16 cellular contexts compared by ENCODE assay signal in the genomic region with DNA sequence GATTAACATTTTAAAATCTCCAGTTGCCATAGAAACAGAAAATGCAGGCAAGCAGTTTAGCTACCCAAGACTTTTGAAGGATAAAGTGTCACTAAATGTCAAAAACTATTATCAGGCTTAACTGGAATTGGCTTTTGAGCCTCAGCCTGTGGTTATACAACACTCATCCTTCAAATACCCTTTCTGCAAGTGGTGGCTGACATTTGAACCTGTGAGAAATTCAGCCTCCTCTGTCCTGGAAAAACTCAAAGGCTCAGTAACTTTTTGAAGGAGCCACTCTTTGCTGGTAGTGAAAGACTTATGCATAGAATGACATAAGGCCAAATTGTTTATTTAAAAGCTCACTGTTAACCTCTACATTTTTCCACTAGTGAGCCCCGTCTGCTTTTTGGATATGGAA.
A peak's percentile ranks its signal among the peaks of the same experiment; 100 is the strongest.
DNase-seq lines count a peak whose midpoint lies in the region; ATAC-seq, FAIRE-seq and TF ChIP-seq lines count a peak whose summit lies in the region.
"Had no signal": no experiment of that assay in that cellular context is flagged by ENCODE, and none has a peak within 500 bp of the region (broad histone marks: within the 10 kb centered on the region; RNA-seq: fewer than 3 reads in every experiment).

No MANE protein-coding gene starts in this region.

- H3K9me1 ChIP-seq in K562 (ENCODE audit: control insufficient read depth, insufficient read depth, low read length) = no peaks in the 10 kb centered on the region

- H4K20me1 ChIP-seq in K562 (replicated peaks; ENCODE audit: control insufficient read depth, insufficient read depth, low read length) = no peaks in the 10 kb centered on the region

- in situ Hi-C loops in K562 (cut with MboI) = no loop called here

- POLR2A ChIA-PET in K562 (lab: Yijun Ruan, JAX) = no interaction called here

- no peaks in the 10 kb centered on the region for H3K4me1 Mint-ChIP-seq in effector memory CD8-positive, alpha-beta T cell (ENCODE audit: low read depth in 2 of 2)
- H3K4me1 Mint-ChIP-seq: B cell; CD4-positive, CD25-positive, alpha-beta regulatory T cell had no signal

- H3K9me3 Mint-ChIP-seq in effector memory CD8-positive, alpha-beta T cell = peaks cover 0 to 6% of the 10 kb centered on the region in 2 donors

- H3K27ac ChIP-seq in K562 (ENCODE audit: extremely low read depth, low read depth, low read length) (no peak overlapping the region), psoas muscle (peak overlapping the region; percentile 0)
- H3K27ac ChIP-seq: KMS-11 had no signal

- H2AFZ ChIP-seq in K562 (ENCODE audit: low read depth, low read length) = no peak overlapping the region; the same call in 1 of the 2 replicates

- no peak overlapping the region for H3K9ac ChIP-seq in K562 (ENCODE audit: insufficient read depth in 1 of 2, low read depth in 2 of 2, low read length in 2 of 2)
- H3K9ac ChIP-seq: KMS-11 had no signal

- CTCF ChIA-PET in K562 (lab: Yijun Ruan, JAX; ENCODE audit: low intra/inter-chr PET ratio) = no interaction called here

- peaks cover 0 to 2% of the 10 kb centered on the region in 2 experiments; a peak in 2 of 5 replicates for H3K4me1 ChIP-seq in K562 (replicated peaks in 1 of 2; ENCODE audit: control insufficient read depth in 2 of 2, insufficient read depth in 2 of 2, low read length in 2 of 2)
- peaks cover 14% of the 10 kb centered on the region for H3K4me1 ChIP-seq in psoas muscle

- 13% methylated on average over 1 of the region's 1 CpG for WGBS in K562 (ENCODE audit: insufficient coverage, low coverage, missing lambda C conversion rate)
- 31 to 41% (median 41%) methylated on average over 1 of the region's 1 CpG for WGBS in psoas muscle, 3 donors

- ATAC-seq in K562 (no peak), psoas muscle (no peak)
- ATAC-seq in effector memory CD8-positive, alpha-beta T cell (replicated peaks) = no peak

- no peak overlapping the region for H3K4me3 Mint-ChIP-seq in effector memory CD8-positive, alpha-beta T cell
- H3K4me3 Mint-ChIP-seq: B cell; CD4-positive, CD25-positive, alpha-beta regulatory T cell had no signal

- BruUV-seq in K562 (replicated peaks; lab: Mats Ljungman, UMichigan) = no TSS peak

- H3K27ac Mint-ChIP-seq in effector memory CD8-positive, alpha-beta T cell = no peak overlapping the region
- H3K27ac Mint-ChIP-seq: B cell; CD4-positive, CD25-positive, alpha-beta regulatory T cell had no signal

- H3K4me3 ChIP-seq in K562 (no peak overlapping the region), psoas muscle (no peak overlapping the region)

- no peak overlapping the region for H3K4me2 ChIP-seq in K562 (ENCODE audit: insufficient read depth, low read length)
- H3K4me2 ChIP-seq: KMS-11 had no signal

- H3K9me3 ChIP-seq in K562 (replicated peaks; ENCODE audit: control insufficient read depth, insufficient read depth, low read depth, low read length) (no peaks in the 10 kb centered on the region), psoas muscle (peaks cover 17% of the 10 kb centered on the region)

- H3K36me3 Mint-ChIP-seq in effector memory CD8-positive, alpha-beta T cell (ENCODE audit: insufficient read depth) = peaks cover 4% of the 10 kb centered on the region
- H3K36me3 Mint-ChIP-seq: CD4-positive, CD25-positive, alpha-beta regulatory T cell had no signal

- H3K27me3 ChIP-seq in K562 (ENCODE audit: control insufficient read depth in 2 of 2, insufficient read depth in 2 of 2, low read length in 2 of 2) = no peaks in the 10 kb centered on the region
- no peaks in the 10 kb centered on the region for H3K27me3 ChIP-seq in psoas muscle (ENCODE audit: insufficient read depth in 3 of 3, low read length in 2 of 3)

- H3K36me3 ChIP-seq in K562 (ENCODE audit: control insufficient read depth, insufficient read depth, low read length) = no peaks in the 10 kb centered on the region
- H3K36me3 ChIP-seq in psoas muscle (ENCODE audit: insufficient read depth in 1 of 2, low read depth in 1 of 2) = no peaks in the 10 kb centered on the region

- H3K79me2 ChIP-seq in K562 (ENCODE audit: control insufficient read depth, insufficient read depth, low read length) = no peaks in the 10 kb centered on the region

- peak; percentile 51 for DNase-seq in M059J (ENCODE audit: low read depth)
- no peak for DNase-seq in K562 (ENCODE audit: extremely low read depth in 1 of 4, low spot score in 3 of 4)
- DNase-seq in medulla oblongata (ENCODE audit: extremely low spot score) = peak; percentile 2
- no peak for DNase-seq in psoas muscle
- DNase-seq in effector memory CD8-positive, alpha-beta T cell = no peak
- DNase-seq in AML-193 (lab: John Stamatoyannopoulos, UW) = no peak
- DNase-seq in NCI-H1930 (lab: John Stamatoyannopoulos, UW) = no peak
- no peak for DNase-seq in NOMO-1 treated with DMSO at 0.1 percent for 48 hours (lab: John Stamatoyannopoulos, UW; ENCODE audit: unreplicated experiment)
- DNase-seq: CD4-positive, CD25-positive, alpha-beta regulatory T cell; GOT3; NCI-H1105 treated with DMSO at 0.1 percent for 48 hours; NCI-H187; NCI-H446; SIG-M5 had no signal

- H3K27me3 Mint-ChIP-seq in effector memory CD8-positive, alpha-beta T cell = no peaks in the 10 kb centered on the region
- H3K27me3 Mint-ChIP-seq: B cell; CD4-positive, CD25-positive, alpha-beta regulatory T cell had no signal

- intact Hi-C loops in K562 (cut with micrococcal nuclease) (no loop called here), psoas muscle (cut with DNase I) (no loop called here)

- no peak for TF ChIP-seq RAD21 in K562 (CRISPR knock-in tag; conservative IDR thresholded peaks at IDR 0.05 in 1 of 2, IDR thresholded peaks at IDR 0.05 in 1 of 2)

- FAIRE-seq in K562 (lab: Jason Lieb, UNC) = no peak

- TF ChIP-seq EP300 in K562 (IDR thresholded peaks at IDR 0.05; ENCODE audit: low read length) = no peak

- TF ChIP-seq CTCF in K562 (IDR thresholded peaks at IDR 0.05 in 2 of 3, conservative IDR thresholded peaks at IDR 0.05 in 1 of 3; ENCODE audit: insufficient read depth in 2 of 3, low read depth in 1 of 3, low read length in 3 of 3) (no peak), psoas muscle (IDR thresholded peaks at IDR 0.05) (no peak)

- TF ChIP-seq POLR2A in K562 (conservative IDR thresholded peaks at IDR 0.05) = no peak

TF ChIP-seq in K562, 482 proteins besides CTCF, POLR2A, EP300 and RAD21:
- peak; percentile 68 for TF ChIP-seq RFX1 (IDR thresholded peaks at IDR 0.05)
- TF ChIP-seq, protein P1, sequence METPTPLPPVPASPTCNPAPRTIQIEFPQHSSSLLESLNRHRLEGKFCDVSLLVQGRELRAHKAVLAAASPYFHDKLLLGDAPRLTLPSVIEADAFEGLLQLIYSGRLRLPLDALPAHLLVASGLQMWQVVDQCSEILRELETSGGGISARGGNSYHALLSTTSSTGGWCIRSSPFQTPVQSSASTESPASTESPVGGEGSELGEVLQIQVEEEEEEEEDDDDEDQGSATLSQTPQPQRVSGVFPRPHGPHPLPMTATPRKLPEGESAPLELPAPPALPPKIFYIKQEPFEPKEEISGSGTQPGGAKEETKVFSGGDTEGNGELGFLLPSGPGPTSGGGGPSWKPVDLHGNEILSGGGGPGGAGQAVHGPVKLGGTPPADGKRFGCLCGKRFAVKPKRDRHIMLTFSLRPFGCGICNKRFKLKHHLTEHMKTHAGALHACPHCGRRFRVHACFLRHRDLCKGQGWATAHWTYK (CRISPR knock-in tag; IDR thresholded peaks at IDR 0.05) = no peak

Comparison
In these comparisons a context has a peak if more than half of its experiments do, and no peak if none do; other contexts are left out.
1. DNase-seq: peak in M059J (single experiment) and medulla oblongata (single experiment); none in K562 (0 of 4), psoas muscle (0 of 2), effector memory CD8-positive, alpha-beta T cell (0 of 3), AML-193 (0 of 2), NCI-H1930 (0 of 2) and NOMO-1 treated with DMSO at 0.1 percent for 48 hours (single experiment).